Comparison of ENCODE assay signal across 8 cellular contexts in the genomic region with DNA sequence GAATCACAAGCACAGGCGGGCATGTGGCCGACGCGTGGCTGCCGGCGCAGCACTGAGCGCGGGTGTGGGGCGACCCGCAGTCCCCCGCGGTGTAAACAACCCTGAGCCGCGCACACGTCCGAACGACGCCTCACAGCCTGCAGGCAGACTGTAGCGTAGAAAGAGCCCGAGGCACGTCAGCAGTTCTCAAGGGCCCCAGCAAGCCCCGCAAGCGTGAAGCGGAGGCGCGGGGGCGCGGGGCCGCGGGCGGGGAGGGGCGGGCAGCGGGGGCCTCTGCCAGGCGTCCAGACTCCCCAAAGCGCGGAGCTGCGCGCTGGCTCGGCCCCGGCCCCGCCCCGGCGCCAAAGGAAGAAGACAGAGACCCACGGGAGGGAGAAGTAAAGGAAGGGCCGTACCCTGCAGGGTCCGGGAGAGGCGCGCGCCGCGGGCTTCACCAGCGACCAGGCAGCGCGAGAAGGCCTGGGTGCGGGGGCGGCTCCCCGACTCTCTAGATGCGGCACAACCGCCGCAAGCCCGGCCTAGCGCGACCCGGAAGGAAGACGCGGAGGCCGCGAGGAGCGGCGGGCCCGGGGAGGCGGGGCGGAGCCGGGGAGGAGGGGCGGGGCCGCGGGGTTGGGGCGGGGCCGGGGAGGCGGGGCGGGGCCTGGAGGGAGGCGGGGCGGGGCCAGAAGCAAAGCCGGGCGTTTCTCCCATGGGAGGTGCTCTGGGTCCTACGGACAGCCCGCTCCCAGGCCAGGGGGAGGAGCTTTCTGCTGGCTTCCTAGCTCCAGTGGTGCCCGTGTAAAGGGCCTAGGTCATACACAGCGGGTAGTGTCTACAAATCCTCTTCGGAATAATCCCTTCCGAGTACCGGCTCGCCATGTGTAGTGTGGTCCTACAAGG. TPM values are rescaled to one million over a fixed set of nuclear protein-coding genes. Genes with fewer than 3 reads are reported as not detected.
A peak's percentile ranks its signal among the peaks of the same experiment; 100 is the strongest.
DNase-seq lines count a peak whose midpoint lies in the region; ATAC-seq, FAIRE-seq and TF ChIP-seq lines count a peak whose summit lies in the region.

A gene (minus strand): TSS at position 536 of the 882 bp plus-strand sequence. CDS start 20,958 bp downstream, outside the sequence.

- H3K4me3 Mint-ChIP-seq in mesothelial cell of epicardium, result peak within 1 kb of the TSS; percentile 96

- no peaks in the 10 kb centered on the region for H3K27me3 Mint-ChIP-seq in mesothelial cell of epicardium (ENCODE audit: low read depth)

- peaks cover 6% of the 10 kb centered on the region for H3K36me3 ChIP-seq in OCI-LY1 (ENCODE audit: insufficient read depth, low read length)
- no peaks in the 10 kb centered on the region for H3K36me3 ChIP-seq in endothelial cell of umbilical vein (ENCODE audit: control insufficient read depth in 2 of 2, extremely low read depth in 1 of 2, insufficient read depth in 2 of 2, low read length in 2 of 2)

- no peaks in the 10 kb centered on the region for H3K9me2 ChIP-seq in OCI-LY1 (ENCODE audit: low read depth, low read length)

- H3F3A ChIP-seq in OCI-LY1 (ENCODE audit: insufficient read depth, low read length), result 0 out of 2 replicates have a peak, but pooled peaks cover 6% of the 10 kb centered on the region

- H3K9me1 ChIP-seq in endothelial cell of umbilical vein (replicated peaks; ENCODE audit: control insufficient read depth, extremely low read depth, insufficient read depth, low read length), result no peaks in the 10 kb centered on the region

- peaks cover 24% of the 10 kb centered on the region for H3K4me1 ChIP-seq in OCI-LY1 (ENCODE audit: insufficient read depth, low read length, severe bottlenecking)
- peaks cover 9% of the 10 kb centered on the region for H3K4me1 ChIP-seq in endothelial cell of umbilical vein (ENCODE audit: control insufficient read depth, extremely low read depth, insufficient read depth, low read length)

- DNase-seq in COLO829 (ENCODE audit: low spot score), result peak; percentile 89
- peak; percentile 87 for DNase-seq in HK-2 (ENCODE audit: unreplicated experiment)
- DNase-seq in activated CD8-positive, alpha-beta memory T cell treated with anti-CD3 and anti-CD28 coated beads, Interleukin-2, amount 50 U/mL, for 24 hours (ENCODE audit: extremely low read depth), result peak; percentile 39
- peak; percentile 74 for DNase-seq in endothelial cell of umbilical vein (ENCODE audit: low read depth, low spot score)
- peak; percentile 68 to 79 for DNase-seq in mesothelial cell of epicardium (ENCODE audit: low spot score in 2 of 2, unreplicated experiment in 2 of 2)
- DNase-seq in stimulated activated CD8-positive, alpha-beta memory T cell treated with anti-CD3 and anti-CD28 coated beads, Interleukin-2, amount 100 ng/mL, for 1 hour (ENCODE audit: low read depth in 2 of 2), result peak; percentile 52 to 66

- peaks cover 21% of the 10 kb centered on the region for H3K9me3 Mint-ChIP-seq in mesothelial cell of epicardium

- H3K9me3 ChIP-seq in OCI-LY1 (ENCODE audit: low read length) (peaks cover 6% of the 10 kb centered on the region; the same call in 1 of the 2 replicates), endothelial cell of umbilical vein (replicated peaks; ENCODE audit: control insufficient read depth, insufficient read depth, low read length) (no peaks in the 10 kb centered on the region)

- intact Hi-C loops in endothelial cell of umbilical vein (cut with micrococcal nuclease), result loop anchor here (1.0 kb wide), 2 partner anchors 10 to 15 kb away; no protein-coding TSS in a partner anchor

- peak within 1 kb of the TSS; percentile 84 for H3K4me2 ChIP-seq in OCI-LY1 (ENCODE audit: low read length)
- H3K4me2 ChIP-seq in endothelial cell of umbilical vein (ENCODE audit: insufficient read depth, low read length), result peak within 1 kb of the TSS; percentile 96

- H4K20me1 ChIP-seq in OCI-LY1 (ENCODE audit: insufficient read depth, low read length) (no peaks in the 10 kb centered on the region), endothelial cell of umbilical vein (replicated peaks; ENCODE audit: control insufficient read depth, extremely low read depth, insufficient read depth, low read length) (no peaks in the 10 kb centered on the region)

- H3K27ac Mint-ChIP-seq in mesothelial cell of epicardium, result peak within 1 kb of the TSS; percentile 93

- peak; percentile 79 for ATAC-seq in GM19463 (IDR thresholded peaks at IDR 0.05; ENCODE audit: unreplicated experiment)

- POLR2A ChIA-PET in endothelial cell of umbilical vein (lab: Charles Lee), result interaction anchor here (1.0 kb wide), 1 partner anchor 10 kb away, joined by 6 read pairs; no protein-coding TSS in a partner anchor

- H3K79me2 ChIP-seq in OCI-LY1 (ENCODE audit: insufficient read depth, low read length), result peaks cover 45% of the 10 kb centered on the region
- peaks cover 18% of the 10 kb centered on the region for H3K79me2 ChIP-seq in endothelial cell of umbilical vein (ENCODE audit: control insufficient read depth, insufficient read depth, low read length)

- H3K36me3 Mint-ChIP-seq in mesothelial cell of epicardium, result peaks cover 14% of the 10 kb centered on the region

- dilution Hi-C loops in endothelial cell of umbilical vein (cut with MboI; ENCODE audit: extremely low pct_ligation_motif_present, low sequenced_read_pairs), result no loop called here

- H3K4me3 ChIP-seq in OCI-LY1 (ENCODE audit: low read depth, low read length, poor library complexity, severe bottlenecking), result peak within 1 kb of the TSS; percentile 79
- peak within 1 kb of the TSS; percentile 46 to 92 (median 92) for H3K4me3 ChIP-seq in endothelial cell of umbilical vein (replicated peaks in 1 of 3; ENCODE audit: insufficient read depth in 1 of 3, low read depth in 1 of 3, low read length in 3 of 3)

- H3K27me3 ChIP-seq in OCI-LY1 (ENCODE audit: insufficient read depth, low read length) (no peaks in the 10 kb centered on the region), endothelial cell of umbilical vein (ENCODE audit: control insufficient read depth in 2 of 2, insufficient read depth in 2 of 2, low read length in 2 of 2) (peaks cover 5 to 19% of the 10 kb centered on the region in 2 experiments)

- H2AFZ ChIP-seq in OCI-LY1 (ENCODE audit: low read length) (no peak within 1 kb of the TSS), endothelial cell of umbilical vein (ENCODE audit: low read depth, low read length) (peak within 1 kb of the TSS; percentile 92)

- H3K9ac ChIP-seq in OCI-LY1 (ENCODE audit: low read length) (peak within 1 kb of the TSS; percentile 84), endothelial cell of umbilical vein (replicated peaks; ENCODE audit: extremely low read depth, insufficient read depth, low read length) (peak within 1 kb of the TSS; percentile 88)

- CTCF ChIA-PET in endothelial cell of umbilical vein (lab: Charles Lee), result interaction anchor here (1.1 to 1.2 kb wide), 2 partner anchors 10 to 18 kb away, joined by 3 to 6 read pairs; no protein-coding TSS in a partner anchor

- no TSS peak for BruUV-seq in endothelial cell of umbilical vein (replicated peaks; lab: Mats Ljungman, UMichigan)

- no peak for TF ChIP-seq CTCF in OCI-LY1 (IDR thresholded peaks at IDR 0.05; ENCODE audit: low read length)
- TF ChIP-seq CTCF in endothelial cell of umbilical vein (IDR thresholded peaks at IDR 0.05; ENCODE audit: extremely low read depth in 1 of 2, insufficient read depth in 1 of 2, low read depth in 1 of 2, low read length in 2 of 2), result no peak
- no peak for TF ChIP-seq CTCF in mesothelial cell of epicardium (IDR thresholded peaks at IDR 0.05; ENCODE audit: unreplicated experiment)

- peak; percentile 15 for FAIRE-seq in endothelial cell of umbilical vein (lab: Jason Lieb, UNC)

- H3K4me1 Mint-ChIP-seq in mesothelial cell of epicardium, result peaks cover 17% of the 10 kb centered on the region

- H3K27ac ChIP-seq in OCI-LY1 (ENCODE audit: low read depth, low read length, poor library complexity, severe bottlenecking), result peak within 1 kb of the TSS; percentile 86
- H3K27ac ChIP-seq in endothelial cell of umbilical vein (ENCODE audit: insufficient read depth, low read depth, low read length), result peak within 1 kb of the TSS; percentile 71

- peak; percentile 65 for TF ChIP-seq POLR2A in endothelial cell of umbilical vein (IDR thresholded peaks at IDR 0.05; ENCODE audit: low read depth, low read length)

TF ChIP-seq in endothelial cell of umbilical vein, 7 proteins besides CTCF, POLR2A, EP300 and RAD21:
- no peak for TF ChIP-seq GATA2 (IDR thresholded peaks at IDR 0.05; ENCODE audit: insufficient read depth, insufficient read length, low read depth, low read length)
- TF ChIP-seq POLR2AphosphoS5 (IDR thresholded peaks at IDR 0.05; ENCODE audit: insufficient read depth, low read depth, low read length), result peak; percentile 81
- peak; percentile 39 for TF ChIP-seq MYC (IDR thresholded peaks at IDR 0.05; ENCODE audit: low read depth, low read length)
- TF ChIP-seq FOS (IDR thresholded peaks at IDR 0.05; ENCODE audit: borderline replicate concordance, insufficient read depth, low read length), result no peak
- TF ChIP-seq JUN (IDR thresholded peaks at IDR 0.05; ENCODE audit: borderline replicate concordance, insufficient read depth, insufficient read length, low read depth), result no peak
- TF ChIP-seq, protein P1, sequence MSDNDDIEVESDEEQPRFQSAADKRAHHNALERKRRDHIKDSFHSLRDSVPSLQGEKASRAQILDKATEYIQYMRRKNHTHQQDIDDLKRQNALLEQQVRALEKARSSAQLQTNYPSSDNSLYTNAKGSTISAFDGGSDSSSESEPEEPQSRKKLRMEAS (IDR thresholded peaks at IDR 0.05; ENCODE audit: insufficient read depth, insufficient read length), result no peak
- no peak for TF ChIP-seq EZH2 (IDR thresholded peaks at IDR 0.05; ENCODE audit: borderline replicate concordance, low read depth, low read length, severe bottlenecking)

RNA-seq across cellular contexts. Expression of the gene that starts here (rescaled TPM):
- 9.4 and 9.8 TPM in 2 replicates for total RNA-seq in endothelial cell of umbilical vein
- 5.6 and 7.0 TPM in 2 replicates for polyA plus RNA-seq in endothelial cell of umbilical vein
- polyA plus RNA-seq in endothelial cell of umbilical vein (2011; cell fraction: cytosol; rRNA removed), result 5.9 and 6.0 TPM in 2 replicates
- 8.6 and 9.0 TPM in 2 replicates for polyA plus RNA-seq in endothelial cell of umbilical vein (2011; cell fraction: nucleus; rRNA removed)
- 4.2 and 5.6 TPM in 2 replicates for polyA plus RNA-seq in endothelial cell of umbilical vein (2012)
- 17.3 and 21.6 TPM in 2 replicates for polyA minus RNA-seq in endothelial cell of umbilical vein
- polyA minus RNA-seq in endothelial cell of umbilical vein (2011; cell fraction: cytosol; rRNA and poly(A)+ RNA removed), result 10.5 TPM
- 14.0 and 23.3 TPM in 2 replicates for polyA minus RNA-seq in endothelial cell of umbilical vein (2011; cell fraction: nucleus; rRNA and poly(A)+ RNA removed)
- total RNA-seq in mesothelial cell of epicardium, result 20.1 to 21.8 TPM (median 21.2 TPM) in 3 replicates

Comparison
In these comparisons a context has a peak if more than half of its experiments do, and no peak if none do; other contexts are left out.
1. Peak in every context shown above with its lines: DNase-seq, ATAC-seq, H3K4me3 ChIP-seq and H3K27ac ChIP-seq.
2. DNase-seq: peak in every context shown above with its lines; median percentile 89 in COLO829; 87 in HK-2; 74 in endothelial cell of umbilical vein; 74 in mesothelial cell of epicardium; 59 in stimulated activated CD8-positive, alpha-beta memory T cell treated with anti-CD3 and anti-CD28 coated beads, Interleukin-2, amount 100 ng/mL, for 1 hour; 39 in activated CD8-positive, alpha-beta memory T cell treated with anti-CD3 and anti-CD28 coated beads, Interleukin-2, amount 50 U/mL, for 24 hours.